Comparison of ENCODE assay signal across 8 cellular contexts in genomic region chr15:56464893-56465520, GRCh38. TPM values are rescaled to one million over a fixed set of nuclear protein-coding genes. Genes with fewer than 3 reads are reported as not detected.
DNase-seq lines count a peak whose midpoint lies in the region; ATAC-seq and TF ChIP-seq lines count a peak whose summit lies in the region.

TSS of gene MNS1 (minus strand) at chr15:56465137. CDS start at chr15:56464972, 165 bp downstream.

- TF ChIP-seq CTCF in VCaP (conservative IDR thresholded peaks at IDR 0.05) (no peak), spleen (IDR thresholded peaks at IDR 0.05 in 8 of 11, conservative IDR thresholded peaks at IDR 0.05 in 3 of 11) (no peak)

- peaks cover 0 to 7% (median 0%) of the 10 kb centered on the region in 7 donors for H3K27me3 ChIP-seq in spleen (replicated peaks in 1 of 7)

- intact Hi-C loops in spleen (cut with DNase I; ENCODE audit: low total_unique reads): no loop called here

- H3K9me3 ChIP-seq in spleen: no peaks in the 10 kb centered on the region

- H3K4me1 ChIP-seq in spleen: peaks cover 2 to 40% (median 27%) of the 10 kb centered on the region in 6 donors

- ATAC-seq in GM18870 (IDR thresholded peaks at IDR 0.05; ENCODE audit: unreplicated experiment): peak; percentile 99
- ATAC-seq in HG03097 (IDR thresholded peaks at IDR 0.05; ENCODE audit: low FRiP score, unreplicated experiment): peak; percentile 97

- no peak for TF ChIP-seq POLR2A in spleen (IDR thresholded peaks at IDR 0.05)

- H3K36me3 ChIP-seq in spleen: no peaks in the 10 kb centered on the region

- peak; percentile 97 for DNase-seq in AG08396 (ENCODE audit: low spot score)
- DNase-seq in NCI-H2171 treated with DMSO at 0.1 percent for 48 hours (lab: John Stamatoyannopoulos, UW): peak; percentile 96
- DNase-seq in cerebellar cortex (ENCODE audit: low spot score): peak; percentile 95
- peak; percentile 97 for DNase-seq in iris pigment epithelial cell (ENCODE audit: low read depth)
- peak; percentile 93 for DNase-seq in spleen

- H3K4me3 ChIP-seq in spleen: peak within 1 kb of the TSS; percentile 42 to 75 (median 58)

- H3K27ac ChIP-seq in VCaP (peak within 1 kb of the TSS; percentile 25; the same call in 1 of the 2 replicates), spleen (peak within 1 kb of the TSS in 1 of 8 donors; percentile 11)

- WGBS in spleen, 5 donors: 2 to 3% (median 2%) methylated on average over 31 to 38 of the region's 38 CpGs

RNA-seq across cellular contexts. Expression of gene MNS1, which starts in this region (rescaled TPM):
- 1 to 10 TPM in 3 of 7 donors, under 1 TPM in 3, not detected in 1; 0.56 to 2.0 (median 1.1) TPM for total RNA-seq in spleen
- polyA plus RNA-seq in spleen: 1 to 10 TPM in 1 of 3 donors, under 1 TPM in 2; 0.57 to 1.3 (median 0.68) TPM
